In genomic region chr1:199041173-199041914, GRCh38 we compare ENCODE assay signal across 10 cellular contexts.
DNase-seq lines count a peak whose midpoint lies in the region; ATAC-seq and TF ChIP-seq lines count a peak whose summit lies in the region.
"Had no signal": no experiment of that assay in that cellular context is flagged by ENCODE, and none has a peak within 500 bp of the region (broad histone marks: within the 10 kb centered on the region; RNA-seq: fewer than 3 reads in every experiment).

No MANE protein-coding gene starts in this region.

- H3K27me3 ChIP-seq in GM06990 (replicated peaks; ENCODE audit: control insufficient read depth, insufficient read depth, low read length): no peaks in the 10 kb centered on the region
- H3K27me3 ChIP-seq: cardiac muscle cell had no signal

- no peaks in the 10 kb centered on the region for H3K36me3 ChIP-seq in GM06990 (ENCODE audit: control insufficient read depth, insufficient read depth, low read length)
- H3K36me3 ChIP-seq: cardiac muscle cell had no signal

- CTCF ChIA-PET in HEK293T (lab: Yijun Ruan, JAX): no interaction called here

- POLR2A ChIA-PET in HEK293T (lab: Yijun Ruan, JAX): no interaction called here

- no peak overlapping the region for H3K4me3 ChIP-seq in GM06990 (replicated peaks; ENCODE audit: low read depth, low read length)
- H3K4me3 ChIP-seq: cardiac muscle cell, skin epidermis had no signal

- peak; percentile 68 for DNase-seq in GM06990 (ENCODE audit: extremely low read depth, insufficient read length)
- peak; percentile 19 for DNase-seq in amniotic epithelial cell (ENCODE audit: low read depth)
- DNase-seq in ureter (ENCODE audit: low spot score): no peak
- no peak for DNase-seq in stimulated activated naive CD4-positive, alpha-beta T cell treated with Interleukin-2 at 50 U/mL for 16 hours (lab: John Stamatoyannopoulos, UW)
- DNase-seq in cerebellum (ENCODE audit: low spot score): no peak
- DNase-seq in HEK293T (ENCODE audit: extremely low spot score): no peak

- ATAC-seq in GM21381 (IDR thresholded peaks at IDR 0.05; ENCODE audit: unreplicated experiment): peak; percentile 98
- peak; percentile 98 for ATAC-seq in HG03575 (IDR thresholded peaks at IDR 0.05; ENCODE audit: extremely low read depth, insufficient number of reproducible peaks, low FRiP score, unreplicated experiment)

- TF ChIP-seq CTCF in GM06990 (IDR thresholded peaks at IDR 0.05; ENCODE audit: insufficient read depth, low read length, poor library complexity, severe bottlenecking): no peak

TF ChIP-seq in HEK293T, 16 proteins besides CTCF, POLR2A, EP300 and RAD21:
- TF ChIP-seq ARNT (IDR thresholded peaks at IDR 0.05) (no peak), PKNOX1 (IDR thresholded peaks at IDR 0.05) (no peak), FOXA1 (IDR thresholded peaks at IDR 0.05) (no peak), CTBP1 (IDR thresholded peaks at IDR 0.05; ENCODE audit: borderline replicate concordance) (no peak), LEF1 (IDR thresholded peaks at IDR 0.05; ENCODE audit: borderline replicate concordance) (no peak), L3MBTL2 (conservative IDR thresholded peaks at IDR 0.05) (no peak), FOXM1 (IDR thresholded peaks at IDR 0.05; ENCODE audit: borderline replicate concordance) (no peak), ZNF384 (IDR thresholded peaks at IDR 0.05) (no peak), TARDBP (IDR thresholded peaks at IDR 0.05) (no peak), BHLHE40 (IDR thresholded peaks at IDR 0.05; ENCODE audit: borderline replicate concordance) (no peak), ELF4 (IDR thresholded peaks at IDR 0.05) (no peak), SUZ12 (IDR thresholded peaks at IDR 0.05) (no peak), FOXK2 (IDR thresholded peaks at IDR 0.05) (no peak), NFRKB (IDR thresholded peaks at IDR 0.05) (no peak), HDGF (IDR thresholded peaks at IDR 0.05; ENCODE audit: borderline replicate concordance) (no peak), SP1 (IDR thresholded peaks at IDR 0.05) (no peak)

Comparison
In these comparisons a context has a peak if more than half of its experiments do, and no peak if none do; other contexts are left out.
1. DNase-seq: peak in GM06990 (single experiment) and amniotic epithelial cell (single experiment); none in ureter (single experiment), stimulated activated naive CD4-positive, alpha-beta T cell treated with Interleukin-2 at 50 U/mL for 16 hours (single experiment), cerebellum (single experiment) and HEK293T (single experiment).